In genomic region chr17:44063704-44064639, GRCh38 we compare ENCODE assay signal across 15 cellular contexts. TPM values are rescaled to one million over a fixed set of nuclear protein-coding genes. Genes with fewer than 3 reads are reported as not detected.
DNase-seq lines count a peak whose midpoint lies in the region; ATAC-seq, FAIRE-seq and TF ChIP-seq lines count a peak whose summit lies in the region.
"Had no signal": no experiment of that assay in that cellular context is flagged by ENCODE, and none has a peak within 500 bp of the region (broad histone marks: within the 10 kb centered on the region; RNA-seq: fewer than 3 reads in every experiment).

No MANE protein-coding gene starts in this region.

- no peaks in the 10 kb centered on the region for H3K27me3 ChIP-seq in GM12878 (replicated peaks in 1 of 2; ENCODE audit: control insufficient read depth in 2 of 2, insufficient read depth in 2 of 2, low read length in 1 of 2)
- H3K27me3 ChIP-seq: foreskin keratinocyte, uterus had no signal

- no peaks in the 10 kb centered on the region for H3K9me3 Mint-ChIP-seq in activated CD4-positive, alpha-beta T cell treated with anti-CD3 and anti-CD28 coated beads, Interleukin-2, amount 10 ng/mL, durations not matched to agents 7 days and 5 days
- H3K9me3 Mint-ChIP-seq in neural crest cell = no peaks in the 10 kb centered on the region

- H4K20me1 ChIP-seq in GM12878 (ENCODE audit: control insufficient read depth, insufficient read depth) = no peaks in the 10 kb centered on the region

- TF ChIP-seq POLR2A in NB4 (IDR thresholded peaks at IDR 0.05; ENCODE audit: extremely low read depth, insufficient read length) = no peak
- no peak for TF ChIP-seq POLR2A in GM12878 (IDR thresholded peaks at IDR 0.05; ENCODE audit: low read depth, low read length)

- peaks cover 2 to 20% of the 10 kb centered on the region in 2 experiments for H3K36me3 ChIP-seq in GM12878 (ENCODE audit: control insufficient read depth in 2 of 2, insufficient read depth in 2 of 2, low read length in 1 of 2)
- H3K36me3 ChIP-seq: uterus had no signal

- H3K4me1 ChIP-seq in GM12878 (ENCODE audit: control insufficient read depth, insufficient read depth, low read length) = no peaks in the 10 kb centered on the region
- H3K4me1 ChIP-seq: uterus had no signal

- no peak overlapping the region for H3K27ac Mint-ChIP-seq in activated CD4-positive, alpha-beta T cell treated with anti-CD3 and anti-CD28 coated beads, Interleukin-2, amount 10 ng/mL, durations not matched to agents 7 days and 5 days
- peak overlapping the region; percentile 27 for H3K27ac Mint-ChIP-seq in neural crest cell (ENCODE audit: unreplicated experiment)

- H2AFZ ChIP-seq in GM12878 (ENCODE audit: control insufficient read depth, low read depth, low read length) = no peak overlapping the region

- in situ Hi-C loops in GM12878 (cut with MboI) = no loop called here

- H3K4me1 Mint-ChIP-seq in activated CD4-positive, alpha-beta T cell treated with anti-CD3 and anti-CD28 coated beads, Interleukin-2, amount 10 ng/mL, durations not matched to agents 7 days and 5 days = peaks cover 55% of the 10 kb centered on the region
- H3K4me1 Mint-ChIP-seq in neural crest cell = peaks cover 28% of the 10 kb centered on the region

- RAD21 ChIA-PET in GM12878 (lab: Charles Lee; ENCODE audit: unreplicated experiment) = interaction anchor here (0.6 to 1.4 kb wide), 3 partner anchors 59 to 281 kb away, joined by 3 to 4 read pairs (median 3); partner anchors contain the start of genes GRN and HDAC5

- TSS peak; percentile 38 for BruUV-seq in GM12878 (replicated peaks; lab: Mats Ljungman, UMichigan)

- H3K27me3 Mint-ChIP-seq in activated CD4-positive, alpha-beta T cell treated with anti-CD3 and anti-CD28 coated beads, Interleukin-2, amount 10 ng/mL, durations not matched to agents 7 days and 5 days = no peaks in the 10 kb centered on the region
- H3K27me3 Mint-ChIP-seq in neural crest cell (ENCODE audit: low read depth) = no peaks in the 10 kb centered on the region

- FAIRE-seq in GM12878 (lab: Jason Lieb, UNC) = no peak

- intact Hi-C loops in GM12878 (cut with micrococcal nuclease; ENCODE audit: unreplicated experiment) = no loop called here

- peaks cover 47% of the 10 kb centered on the region for H3K36me3 Mint-ChIP-seq in activated CD4-positive, alpha-beta T cell treated with anti-CD3 and anti-CD28 coated beads, Interleukin-2, amount 10 ng/mL, durations not matched to agents 7 days and 5 days (ENCODE audit: low read depth)
- peaks cover 19% of the 10 kb centered on the region for H3K36me3 Mint-ChIP-seq in neural crest cell (ENCODE audit: low read depth)

- POLR2A ChIA-PET in activated CD4-positive, alpha-beta T cell treated with anti-CD3 and anti-CD28 coated beads, Interleukin-2, amount 10 ng/mL, durations not matched to agents 7 days and 5 days (lab: Charles Lee) = interaction anchor here (0.6 kb wide), 1 partner anchor 12 kb away, joined by 3 read pairs; no protein-coding TSS in a partner anchor
- POLR2A ChIA-PET in GM12878 (lab: Charles Lee) = interaction anchor here (1.7 kb wide), 1 partner anchor 47 kb away, joined by 5 read pairs; no protein-coding TSS in a partner anchor

- 89% methylated on average over 10 of the region's 10 CpGs for WGBS in GM12878 (ENCODE audit: insufficient coverage, insufficient replicate concordance, low lambda C conversion rate, missing lambda C conversion rate)

- CTCF ChIA-PET in activated CD4-positive, alpha-beta T cell treated with anti-CD3 and anti-CD28 coated beads, Interleukin-2, amount 10 ng/mL, durations not matched to agents 7 days and 5 days (lab: Charles Lee) = interaction anchor here (0.6 kb wide), 1 partner anchor 52 kb away, joined by 4 read pairs; no protein-coding TSS in a partner anchor
- CTCF ChIA-PET in GM12878 (lab: Yijun Ruan, JAX) = interaction anchor here (0.6 to 1.7 kb wide), 7 partner anchors 13 to 120 kb away, joined by 3 to 6 read pairs (median 5); no protein-coding TSS in a partner anchor

- ATAC-seq in GM12878 = no peak
- ATAC-seq in GM21381 (IDR thresholded peaks at IDR 0.05; ENCODE audit: unreplicated experiment) = no peak
- ATAC-seq: foreskin keratinocyte had no signal

- H3K9me3 ChIP-seq in GM12878 (replicated peaks; ENCODE audit: control insufficient read depth, insufficient read depth, low read length) = no peaks in the 10 kb centered on the region
- H3K9me3 ChIP-seq: uterus had no signal

- H3K79me2 ChIP-seq in GM12878 (ENCODE audit: control insufficient read depth, insufficient read depth, low read length) = peaks cover 62% of the 10 kb centered on the region

- peak overlapping the region; percentile 56 for H3K4me2 ChIP-seq in GM12878 (ENCODE audit: control insufficient read depth, insufficient read depth)

- H3K4me3 ChIP-seq in NB4 (ENCODE audit: low read depth, low read length) = peak overlapping the region; percentile 12
- peak overlapping the region; percentile 41 for H3K4me3 ChIP-seq in GM12878
- H3K4me3 ChIP-seq: uterus had no signal

- H3K9ac ChIP-seq in GM12878 (ENCODE audit: control insufficient read depth, insufficient read depth, low read length) = no peak overlapping the region

- SMC1A ChIA-PET in GM12878 (lab: Charles Lee; ENCODE audit: uncharacterized antibody, unreplicated experiment) = interaction anchor here (1.0 to 1.2 kb wide), 2 partner anchors 22 to 52 kb away, joined by 3 to 4 read pairs; no protein-coding TSS in a partner anchor

- TF ChIP-seq RAD21 in GM12878 (IDR thresholded peaks at IDR 0.05; ENCODE audit: insufficient read depth, low read depth, low read length) = no peak

- no peak for TF ChIP-seq EP300 in GM12878 (IDR thresholded peaks at IDR 0.05; ENCODE audit: borderline replicate concordance in 1 of 2, control insufficient read depth in 1 of 2, low read depth in 2 of 2, low read length in 2 of 2)

- no peak overlapping the region for H3K27ac ChIP-seq in GM12878 (ENCODE audit: control insufficient read depth, insufficient read depth)
- H3K27ac ChIP-seq: foreskin keratinocyte, uterus had no signal

- no peak for TF ChIP-seq CTCF in NB4 (IDR thresholded peaks at IDR 0.05; ENCODE audit: low read depth, low read length)
- no peak for TF ChIP-seq CTCF in GM12878 (IDR thresholded peaks at IDR 0.05 in 2 of 3, conservative IDR thresholded peaks at IDR 0.05 in 1 of 3; ENCODE audit: control insufficient read depth in 2 of 3, extremely low read depth in 1 of 3, insufficient read depth in 1 of 3, low read depth in 3 of 3, low read length in 3 of 3)
- TF ChIP-seq CTCF in neural crest cell (conservative IDR thresholded peaks at IDR 0.05) = no peak

- H3K4me3 Mint-ChIP-seq in activated CD4-positive, alpha-beta T cell treated with anti-CD3 and anti-CD28 coated beads, Interleukin-2, amount 10 ng/mL, durations not matched to agents 7 days and 5 days = peak overlapping the region; percentile 30
- H3K4me3 Mint-ChIP-seq in neural crest cell = peak overlapping the region; percentile 76

- DNase-seq in activated CD4-positive, alpha-beta T cell treated with anti-CD3 and anti-CD28 coated beads, Interleukin-2, amount 10 ng/mL, durations not matched to agents 7 days and 5 days = no peak
- no peak for DNase-seq in activated CD4-positive, alpha-beta T cell treated with anti-CD3 and anti-CD28 coated beads, Interleukin-2, amount 50 U/mL, for 48 hours
- no peak for DNase-seq in NB4 (ENCODE audit: low read depth)
- DNase-seq in GM12878 (ENCODE audit: low read depth, low spot score) = no peak
- DNase-seq in neural crest cell (ENCODE audit: low read depth, low spot score) = no peak
- no peak for DNase-seq in SHP77 treated with DMSO at 0.1 percent for 48 hours (lab: John Stamatoyannopoulos, UW)
- no peak for DNase-seq in kidney glomerular epithelial cell (lab: John Stamatoyannopoulos, UW)
- DNase-seq: activated CD4-positive, alpha-beta T cell treated with anti-CD3 and anti-CD28 coated beads for 4 hours; dermis blood vessel endothelial cell; DMS79; foreskin keratinocyte; NCI-H1694; NCI-H774; uterus had no signal

RNA-seq across cellular contexts. Expression of gene LSM12, which starts 2.5 kb away (rescaled TPM):
- total RNA-seq in activated CD4-positive, alpha-beta T cell treated with anti-CD3 and anti-CD28 coated beads, Interleukin-2, amount 10 ng/mL, durations not matched to agents 7 days and 5 days = 10 to 100 TPM; 59.3 to 64.8 TPM
- total RNA-seq in GM12878 (2013; cell fraction: nucleolus; rRNA removed) = 15.5 and 19.4 TPM in 2 replicates
- total RNA-seq in GM12878 (2014; rRNA removed) = 56.3 and 60.9 TPM in 2 replicates
- total RNA-seq in GM12878 (2014; rRNA removed; fragmentation: Illumina TruSeq; extraction: Trizol) = 61.4 and 66.1 TPM in 2 replicates
- 74.0 and 75.6 TPM in 2 replicates for total RNA-seq in GM12878 (2021)
- 30.4 TPM for polyA plus RNA-seq in GM12878 (2011; ENCODE audit: low read depth)
- 63.5 and 66.5 TPM in 2 replicates for polyA plus RNA-seq in GM12878 (2011; rRNA removed)
- 56.2 and 57.3 TPM in 2 replicates for polyA plus RNA-seq in GM12878 (2011; cell fraction: cytosol; rRNA removed)
- 21.2 and 23.1 TPM in 2 replicates for polyA plus RNA-seq in GM12878 (2011; cell fraction: nucleus; rRNA removed)
- polyA plus RNA-seq in GM12878 (2012) = 36.7 and 44.6 TPM in 2 replicates
- polyA plus RNA-seq in GM12878 (2014; fragmentation: Illumina TruSeq; extraction: Trizol) = 87.8 and 94.6 TPM in 2 replicates
- 100 to 1,000 TPM in 1 of 2 experiments, 10 to 100 TPM in 1; 51.1 to 206 TPM for polyA plus RNA-seq in GM12878 (2014; fragmentation: Nextera tagmentation; extraction: Ambion mirVana)
- 50.6 and 57.3 TPM in 2 replicates for polyA plus RNA-seq in GM12878 (2014; rRNA removed)
- polyA plus RNA-seq in GM12878 (2016; fragmentation: Nextera tagmentation; extraction: Ambion mirVana) = 100 to 1,000 TPM; 131 to 132 TPM
- polyA minus RNA-seq in GM12878 (2011; rRNA and poly(A)+ RNA removed) = 75.6 and 90.0 TPM in 2 replicates
- polyA minus RNA-seq in GM12878 (2011; cell fraction: cytosol; rRNA and poly(A)+ RNA removed) = 29.1 and 33.5 TPM in 2 replicates
- polyA minus RNA-seq in GM12878 (2011; cell fraction: nucleus; rRNA and poly(A)+ RNA removed) = 9.8 and 16.6 TPM in 2 replicates
- 59.7 and 60.9 TPM in 2 replicates for total RNA-seq in neural crest cell

RNA-seq across cellular contexts. Expression of gene G6PC3, which starts 6.6 kb away (rescaled TPM):
- total RNA-seq in activated CD4-positive, alpha-beta T cell treated with anti-CD3 and anti-CD28 coated beads, Interleukin-2, amount 10 ng/mL, durations not matched to agents 7 days and 5 days = 10 to 100 TPM; 18.1 to 25.2 TPM
- total RNA-seq in GM12878 (2013; cell fraction: nucleolus; rRNA removed) = 30.8 and 38.5 TPM in 2 replicates
- 35.8 and 36.8 TPM in 2 replicates for total RNA-seq in GM12878 (2014; rRNA removed)
- total RNA-seq in GM12878 (2014; rRNA removed; fragmentation: Illumina TruSeq; extraction: Trizol) = 19.8 and 20.8 TPM in 2 replicates
- 49.9 and 51.8 TPM in 2 replicates for total RNA-seq in GM12878 (2021)
- 16.4 TPM for polyA plus RNA-seq in GM12878 (2011; ENCODE audit: low read depth)
- polyA plus RNA-seq in GM12878 (2011; rRNA removed) = 13.3 and 24.5 TPM in 2 replicates
- 48.6 and 72.9 TPM in 2 replicates for polyA plus RNA-seq in GM12878 (2011; cell fraction: cytosol; rRNA removed)
- 22.6 and 24.8 TPM in 2 replicates for polyA plus RNA-seq in GM12878 (2011; cell fraction: nucleus; rRNA removed)
- 35.0 and 49.7 TPM in 2 replicates for polyA plus RNA-seq in GM12878 (2012)
- 20.7 and 49.2 TPM in 2 replicates for polyA plus RNA-seq in GM12878 (2014; fragmentation: Illumina TruSeq; extraction: Trizol)
- 10 to 100 TPM; 13.0 to 18.2 TPM for polyA plus RNA-seq in GM12878 (2014; fragmentation: Nextera tagmentation; extraction: Ambion mirVana)
- 69.1 and 71.7 TPM in 2 replicates for polyA plus RNA-seq in GM12878 (2014; rRNA removed)
- 10 to 100 TPM; 81.6 to 93.7 TPM for polyA plus RNA-seq in GM12878 (2016; fragmentation: Nextera tagmentation; extraction: Ambion mirVana)
- 29.5 and 57.0 TPM in 2 replicates for polyA minus RNA-seq in GM12878 (2011; rRNA and poly(A)+ RNA removed)
- 11.4 and 16.8 TPM in 2 replicates for polyA minus RNA-seq in GM12878 (2011; cell fraction: cytosol; rRNA and poly(A)+ RNA removed)
- 18.3 and 33.5 TPM in 2 replicates for polyA minus RNA-seq in GM12878 (2011; cell fraction: nucleus; rRNA and poly(A)+ RNA removed)
- total RNA-seq in neural crest cell = 81.1 and 88.6 TPM in 2 replicates

RNA-seq across cellular contexts. Expression of gene TMEM101, which starts 49.2 kb away (rescaled TPM):
- total RNA-seq in activated CD4-positive, alpha-beta T cell treated with anti-CD3 and anti-CD28 coated beads, Interleukin-2, amount 10 ng/mL, durations not matched to agents 7 days and 5 days = 10 to 100 TPM; 25.6 to 28.8 TPM
- total RNA-seq in GM12878 (2013; cell fraction: nucleolus; rRNA removed) = 37.1 and 41.1 TPM in 2 replicates
- total RNA-seq in GM12878 (2014; rRNA removed) (43.8 and 48.7 TPM in 2 replicates), GM12878 (2014; rRNA removed; fragmentation: Illumina TruSeq; extraction: Trizol) (25.0 and 25.3 TPM in 2 replicates), GM12878 (2021) (34.6 and 36.6 TPM in 2 replicates), neural crest cell (24.0 and 26.9 TPM in 2 replicates)
- 18.4 TPM for polyA plus RNA-seq in GM12878 (2011; ENCODE audit: low read depth)
- polyA plus RNA-seq in GM12878 (2011; rRNA removed) (19.9 and 27.8 TPM in 2 replicates), GM12878 (2014; fragmentation: Illumina TruSeq; extraction: Trizol) (14.7 and 18.4 TPM in 2 replicates), GM12878 (2014; fragmentation: Nextera tagmentation; extraction: Ambion mirVana) (10 to 100 TPM; 70.0 to 72.5 TPM), GM12878 (2014; rRNA removed) (39.2 and 47.3 TPM in 2 replicates), GM12878 (2016; fragmentation: Nextera tagmentation; extraction: Ambion mirVana) (10 to 100 TPM; 30.1 to 35.2 TPM)
- 44.0 and 54.5 TPM in 2 replicates for polyA plus RNA-seq in GM12878 (2011; cell fraction: cytosol; rRNA removed)
- 21.5 and 23.8 TPM in 2 replicates for polyA plus RNA-seq in GM12878 (2011; cell fraction: nucleus; rRNA removed)
- 39.7 and 39.9 TPM in 2 replicates for polyA plus RNA-seq in GM12878 (2012)
- 36.9 and 62.2 TPM in 2 replicates for polyA minus RNA-seq in GM12878 (2011; rRNA and poly(A)+ RNA removed)
- 14.7 and 14.9 TPM in 2 replicates for polyA minus RNA-seq in GM12878 (2011; cell fraction: cytosol; rRNA and poly(A)+ RNA removed)
- polyA minus RNA-seq in GM12878 (2011; cell fraction: nucleus; rRNA and poly(A)+ RNA removed) = 11.1 and 14.8 TPM in 2 replicates

RNA-seq across cellular contexts. Expression of gene HDAC5, which starts 59.5 kb away (rescaled TPM):
- total RNA-seq in activated CD4-positive, alpha-beta T cell treated with anti-CD3 and anti-CD28 coated beads, Interleukin-2, amount 10 ng/mL, durations not matched to agents 7 days and 5 days = 10 to 100 TPM; 27.0 to 32.3 TPM
- total RNA-seq in GM12878 (2013; cell fraction: nucleolus; rRNA removed) = 47.3 and 62.5 TPM in 2 replicates
- total RNA-seq in GM12878 (2014; rRNA removed) (47.1 and 58.0 TPM in 2 replicates), GM12878 (2014; rRNA removed; fragmentation: Illumina TruSeq; extraction: Trizol) (17.7 and 19.7 TPM in 2 replicates), GM12878 (2021) (45.1 and 49.4 TPM in 2 replicates), neural crest cell (27.1 and 27.2 TPM in 2 replicates)
- polyA plus RNA-seq in GM12878 (2011; ENCODE audit: low read depth) = 11.4 TPM
- polyA plus RNA-seq in GM12878 (2011; rRNA removed) (12.4 and 24.7 TPM in 2 replicates), GM12878 (2014; fragmentation: Illumina TruSeq; extraction: Trizol) (6.6 and 19.2 TPM in 2 replicates), GM12878 (2014; fragmentation: Nextera tagmentation; extraction: Ambion mirVana) (1 to 10 TPM; 1.1 to 2.0 TPM), GM12878 (2014; rRNA removed) (38.9 and 39.3 TPM in 2 replicates), GM12878 (2016; fragmentation: Nextera tagmentation; extraction: Ambion mirVana) (10 to 100 TPM; 30.0 to 34.8 TPM)
- polyA plus RNA-seq in GM12878 (2011; cell fraction: cytosol; rRNA removed) = 36.5 and 41.2 TPM in 2 replicates
- polyA plus RNA-seq in GM12878 (2011; cell fraction: nucleus; rRNA removed) = 58.9 and 69.3 TPM in 2 replicates
- 24.2 and 26.0 TPM in 2 replicates for polyA plus RNA-seq in GM12878 (2012)
- polyA minus RNA-seq in GM12878 (2011; rRNA and poly(A)+ RNA removed) = 52.7 and 88.1 TPM in 2 replicates
- 29.1 and 31.3 TPM in 2 replicates for polyA minus RNA-seq in GM12878 (2011; cell fraction: cytosol; rRNA and poly(A)+ RNA removed)
- polyA minus RNA-seq in GM12878 (2011; cell fraction: nucleus; rRNA and poly(A)+ RNA removed) = 30.7 and 56.7 TPM in 2 replicates

RNA-seq across cellular contexts. Expression of gene NAGS, which starts 59.5 kb away (rescaled TPM):
- under 1 TPM; 0.75 to 0.79 TPM for total RNA-seq in activated CD4-positive, alpha-beta T cell treated with anti-CD3 and anti-CD28 coated beads, Interleukin-2, amount 10 ng/mL, durations not matched to agents 7 days and 5 days
- total RNA-seq in GM12878 (2013; cell fraction: nucleolus; rRNA removed) = 0.75 and 1.5 TPM in 2 replicates
- total RNA-seq in GM12878 (2014; rRNA removed) (0.65 and 0.90 TPM in 2 replicates), GM12878 (2014; rRNA removed; fragmentation: Illumina TruSeq; extraction: Trizol) (0.46 and 0.58 TPM in 2 replicates), GM12878 (2021) (0.64 TPM in 2 replicates), neural crest cell (0.93 and 1.1 TPM in 2 replicates)
- polyA plus RNA-seq in GM12878 (2011; ENCODE audit: low read depth) = 0.21 TPM
- polyA plus RNA-seq in GM12878 (2011; rRNA removed) (0.58 and 0.80 TPM in 2 replicates), GM12878 (2014; fragmentation: Illumina TruSeq; extraction: Trizol) (0.53 TPM in 1 of 2 replicates, not detected in the other), GM12878 (2014; fragmentation: Nextera tagmentation; extraction: Ambion mirVana) (under 1 TPM in 1 of 2 experiments, not detected in 1; 0.11 TPM), GM12878 (2014; rRNA removed) (0.38 and 0.55 TPM in 2 replicates), GM12878 (2016; fragmentation: Nextera tagmentation; extraction: Ambion mirVana) (1 to 10 TPM in 1 of 2 experiments, under 1 TPM in 1; 0.72 to 1.6 TPM)
- polyA plus RNA-seq in GM12878 (2011; cell fraction: cytosol; rRNA removed) = 0.70 and 1.3 TPM in 2 replicates
- polyA plus RNA-seq in GM12878 (2011; cell fraction: nucleus; rRNA removed) = 0.57 and 0.87 TPM in 2 replicates
- polyA plus RNA-seq in GM12878 (2012) = 0.39 and 0.77 TPM in 2 replicates
- polyA minus RNA-seq in GM12878 (2011; rRNA and poly(A)+ RNA removed) = 0.66 and 1.2 TPM in 2 replicates
- polyA minus RNA-seq in GM12878 (2011; cell fraction: cytosol; rRNA and poly(A)+ RNA removed) = 0.42 TPM in 1 of 2 replicates, not detected in the other
- polyA minus RNA-seq in GM12878 (2011; cell fraction: nucleus; rRNA and poly(A)+ RNA removed) = 0.96 and 0.97 TPM in 2 replicates
